6 cellular contexts compared by ENCODE assay signal in genomic region chr11:49373866-49374265, GRCh38.
DNase-seq lines count a peak whose midpoint lies in the region; ATAC-seq, FAIRE-seq and TF ChIP-seq lines count a peak whose summit lies in the region.
"Not testable (repeated sequence)": the region's sequence is repeated elsewhere in the genome, so short reads cannot be mapped to it uniquely, and the experiment has no call there.

No MANE protein-coding gene starts in this region.

- peak; percentile 87 for FAIRE-seq in endometrium (lab: Jason Lieb, UNC)

- H2BK15ac ChIP-seq in IMR-90 (ENCODE audit: low read depth, low read length): not testable (repeated sequence)

- H3K36me3 Mint-ChIP-seq in neural progenitor cell: not testable (repeated sequence)

- not testable (repeated sequence) for H3K14ac ChIP-seq in IMR-90 (replicated peaks; ENCODE audit: low read depth, low read length)

- not testable (repeated sequence) for TF ChIP-seq CTCF in IMR-90 (conservative IDR thresholded peaks at IDR 0.05; ENCODE audit: low read depth, low read length); astrocyte of the spinal cord (IDR thresholded peaks at IDR 0.05; ENCODE audit: low read depth, low read length); fibroblast of the aortic adventitia (IDR thresholded peaks at IDR 0.05; ENCODE audit: insufficient read depth, low read length); neural progenitor cell (IDR thresholded peaks at IDR 0.05)

- WGBS in IMR-90 (ENCODE audit: extremely low coverage in 2 of 2, insufficient read length in 1 of 2), 2 experiments: no CpG with 5 or more reads among the region's 5 CpGs

- TF ChIP-seq RAD21 in IMR-90 (IDR thresholded peaks at IDR 0.05; ENCODE audit: low read length): not testable (repeated sequence)

- not testable (repeated sequence) for H3K36me3 ChIP-seq in IMR-90 (ENCODE audit: control insufficient read depth, insufficient read depth, low read length); neural progenitor cell

- not testable (repeated sequence) for H3K27ac ChIP-seq in IMR-90 (ENCODE audit: insufficient read depth, low read length); neural progenitor cell

- not testable (repeated sequence) for H4K8ac ChIP-seq in IMR-90 (ENCODE audit: low read depth in 2 of 2, low read length in 2 of 2)

- H3K9me3 ChIP-seq in IMR-90 (ENCODE audit: control insufficient read depth, insufficient read depth, low read length); neural progenitor cell (ENCODE audit: low read depth): not testable (repeated sequence)

- H3K27me3 Mint-ChIP-seq in neural progenitor cell (ENCODE audit: insufficient read depth, low read depth): not testable (repeated sequence)

- H3K56ac ChIP-seq in IMR-90 (ENCODE audit: extremely low read depth, insufficient read depth, low read length): not testable (repeated sequence)

- H4K91ac ChIP-seq in IMR-90 (ENCODE audit: insufficient read depth, low read depth, low read length): not testable (repeated sequence)

- H4K20me1 ChIP-seq in IMR-90 (ENCODE audit: insufficient read depth, low read length); neural progenitor cell (ENCODE audit: low read depth): not testable (repeated sequence)

- peaks cover 13% of the 10 kb centered on the region for H3F3A ChIP-seq in neural progenitor cell (ENCODE audit: low read depth)

- dilution Hi-C loops in IMR-90 (cut with HindIII; ENCODE audit: low sequenced_read_pairs, unreplicated experiment): not testable (repeated sequence)

- H3K18ac ChIP-seq in IMR-90 (ENCODE audit: low read depth, low read length): not testable (repeated sequence)

- intact Hi-C loops in IMR-90 (cut with micrococcal nuclease): not testable (repeated sequence)

- not testable (repeated sequence) for ATAC-seq in IMR-90 (ENCODE audit: low read depth)

- CTCF ChIA-PET in IMR-90 (lab: Yijun Ruan, JAX): not testable (repeated sequence)

- H3K27ac Mint-ChIP-seq in neural progenitor cell: not testable (repeated sequence)

- not testable (repeated sequence) for H2BK120ac ChIP-seq in IMR-90 (ENCODE audit: low read depth, low read length)

- not testable (repeated sequence) for H3K4me3 Mint-ChIP-seq in neural progenitor cell

- DNase-seq in ELR (ENCODE audit: low read depth): peak; percentile 0
- DNase-seq in IMR-90: peak; percentile 27
- DNase-seq in astrocyte of the spinal cord (ENCODE audit: low read depth, low spot score): peak; percentile 0
- DNase-seq in fibroblast of the aortic adventitia (ENCODE audit: low read depth): peak; percentile 16
- DNase-seq in neural progenitor cell (ENCODE audit: low spot score): not testable (repeated sequence)

- H3K4me3 ChIP-seq in IMR-90 (ENCODE audit: insufficient read depth, low read depth, low read length); astrocyte of the spinal cord (ENCODE audit: low read depth, low read length); fibroblast of the aortic adventitia (ENCODE audit: low read depth, low read length); neural progenitor cell: not testable (repeated sequence)

- not testable (repeated sequence) for BruUV-seq in IMR-90 (replicated peaks; lab: Mats Ljungman, UMichigan)

- not testable (repeated sequence) for H3K4me1 Mint-ChIP-seq in neural progenitor cell

- H2AFZ ChIP-seq in IMR-90 (replicated peaks; ENCODE audit: low read length, poor library complexity): not testable (repeated sequence)
- peak overlapping the region; percentile 37 for H2AFZ ChIP-seq in neural progenitor cell (replicated peaks)

- not testable (repeated sequence) for H3K23ac ChIP-seq in IMR-90 (ENCODE audit: low read depth, low read length)

- H3K79me2 ChIP-seq in neural progenitor cell (ENCODE audit: low read depth): not testable (repeated sequence)

- not testable (repeated sequence) for H2BK20ac ChIP-seq in IMR-90 (ENCODE audit: low read depth, low read length)

- H3K27me3 ChIP-seq in IMR-90 (ENCODE audit: control insufficient read depth, insufficient read depth, low read length); neural progenitor cell: not testable (repeated sequence)

- not testable (repeated sequence) for H4K5ac ChIP-seq in IMR-90 (ENCODE audit: low read depth, low read length)

- H2BK5ac ChIP-seq in IMR-90 (ENCODE audit: low read depth, low read length, poor library complexity, severe bottlenecking): not testable (repeated sequence)

- H3K4me2 ChIP-seq in IMR-90 (ENCODE audit: low read depth, low read length); neural progenitor cell: not testable (repeated sequence)

- H3K9ac ChIP-seq in IMR-90 (ENCODE audit: low read depth, low read length); neural progenitor cell: not testable (repeated sequence)

- not testable (repeated sequence) for TF ChIP-seq POLR2A in IMR-90 (IDR thresholded peaks at IDR 0.05; ENCODE audit: low read depth, low read length)

- not testable (repeated sequence) for H3K4me1 ChIP-seq in IMR-90 (ENCODE audit: control insufficient read depth, insufficient read depth, low read length); neural progenitor cell

- not testable (repeated sequence) for H3K4ac ChIP-seq in IMR-90 (ENCODE audit: low read depth, low read length)

- in situ Hi-C loops in IMR-90 (cut with MboI; ENCODE audit: low sequenced_read_pairs); astrocyte of the spinal cord (cut with HindIII; ENCODE audit: low sequenced_read_pairs): not testable (repeated sequence)

- H3K79me1 ChIP-seq in IMR-90 (ENCODE audit: low read depth in 1 of 2, low read length in 2 of 2): not testable (repeated sequence)

- not testable (repeated sequence) for H3K9me1 ChIP-seq in IMR-90 (ENCODE audit: insufficient read depth, low read length)

- H2AK9ac ChIP-seq in IMR-90 (replicated peaks; ENCODE audit: low read depth, low read length, poor library complexity): not testable (repeated sequence)

- POLR2A ChIA-PET in IMR-90 (lab: Charles Lee; ENCODE audit: unreplicated experiment): not testable (repeated sequence)

- H3K9me3 Mint-ChIP-seq in neural progenitor cell: not testable (repeated sequence)

- H2AK5ac ChIP-seq in IMR-90 (ENCODE audit: low read depth, low read length): not testable (repeated sequence)
